10 cellular contexts compared by ENCODE assay signal in genomic region chr12:95622879-95623278, GRCh38.
"Had no signal": no experiment of that assay in that cellular context is flagged by ENCODE, and none has a peak within 500 bp of the region (broad histone marks: within the 10 kb centered on the region; RNA-seq: fewer than 3 reads in every experiment).

No MANE protein-coding gene starts in this region.

- H3K27ac Mint-ChIP-seq: activated naive CD8-positive, alpha-beta T cell treated with anti-CD3 and anti-CD28 coated beads, Interleukin-2, amount 10 ng/mL, durations not matched to agents 7 days and 5 days; T-helper 2 cell treated with Interferon-gamma antibody and Interleukin-4, amounts not matched to agents 5 μg/mL and 100 μg/mL, for 36 hours had no signal

- H3K9me3 Mint-ChIP-seq: activated naive CD8-positive, alpha-beta T cell treated with anti-CD3 and anti-CD28 coated beads, Interleukin-2, amount 10 ng/mL, durations not matched to agents 7 days and 5 days; activated T-cell treated with anti-CD3 and anti-CD28 coated beads, Interleukin-2, amount 50 U/mL, for 4 hours; naive B cell; T-helper 2 cell treated with Interferon-gamma antibody and Interleukin-4, amounts not matched to agents 5 μg/mL and 100 μg/mL, for 36 hours had no signal

- H2AFZ ChIP-seq: hepatocyte had no signal

- H3K27me3 ChIP-seq: hepatocyte, upper lobe of right lung had no signal

- H3K36me3 ChIP-seq: lower lobe of right lung, upper lobe of right lung had no signal

- ATAC-seq: activated T-cell treated with anti-CD3 and anti-CD28 coated beads, Interleukin-2, amount 50 U/mL, for 4 hours; stimulated activated naive CD8-positive, alpha-beta T cell treated with anti-CD3 and anti-CD28 coated beads, Interleukin-15, Interleukin-2, amounts not matched to agents 100 U/mL and 50 U/mL, for 24 hours had no signal

- H3K9me3 ChIP-seq: lower lobe of right lung, psoas muscle, upper lobe of right lung had no signal

- DNase-seq: activated gamma-delta T cell, naive B cell had no signal

- H3K4me3 Mint-ChIP-seq: activated naive CD8-positive, alpha-beta T cell treated with anti-CD3 and anti-CD28 coated beads, Interleukin-2, amount 10 ng/mL, durations not matched to agents 7 days and 5 days; activated T-cell treated with anti-CD3 and anti-CD28 coated beads, Interleukin-2, amount 50 U/mL, for 4 hours; T-helper 2 cell treated with Interferon-gamma antibody and Interleukin-4, amounts not matched to agents 5 μg/mL and 100 μg/mL, for 36 hours had no signal

- H3K4me1 ChIP-seq: psoas muscle, upper lobe of right lung had no signal

- H3K4me2 ChIP-seq: hepatocyte had no signal

- H3K27ac ChIP-seq: hepatocyte, lower lobe of right lung, psoas muscle, upper lobe of right lung had no signal

- H3K27me3 Mint-ChIP-seq: activated naive CD8-positive, alpha-beta T cell treated with anti-CD3 and anti-CD28 coated beads, Interleukin-2, amount 10 ng/mL, durations not matched to agents 7 days and 5 days; naive B cell had no signal

- H3K36me3 Mint-ChIP-seq: activated naive CD8-positive, alpha-beta T cell treated with anti-CD3 and anti-CD28 coated beads, Interleukin-2, amount 10 ng/mL, durations not matched to agents 7 days and 5 days; naive B cell had no signal

- H3K4me1 Mint-ChIP-seq: activated naive CD8-positive, alpha-beta T cell treated with anti-CD3 and anti-CD28 coated beads, Interleukin-2, amount 10 ng/mL, durations not matched to agents 7 days and 5 days had no signal

- H3K4me3 ChIP-seq: hepatocyte, lower lobe of right lung, psoas muscle, upper lobe of right lung had no signal
